In genomic region chr7:112484671-112485097, GRCh38 we compare ENCODE assay signal across 12 cellular contexts. TPM values are rescaled to one million over a fixed set of nuclear protein-coding genes. Genes with fewer than 3 reads are reported as not detected.
A peak's percentile ranks its signal among the peaks of the same experiment; 100 is the strongest.
DNase-seq lines count a peak whose midpoint lies in the region; ATAC-seq and TF ChIP-seq lines count a peak whose summit lies in the region.
"Had no signal": no experiment of that assay in that cellular context is flagged by ENCODE, and none has a peak within 500 bp of the region (broad histone marks: within the 10 kb centered on the region; RNA-seq: fewer than 3 reads in every experiment).

No MANE protein-coding gene starts in this region.

- H3K9ac ChIP-seq in fibroblast of lung (ENCODE audit: insufficient read depth, low read length): no peak overlapping the region
- H3K9ac ChIP-seq: KMS-11 had no signal

- no peaks in the 10 kb centered on the region for H3K27me3 Mint-ChIP-seq in osteocyte (ENCODE audit: unreplicated experiment)
- H3K27me3 Mint-ChIP-seq: activated naive CD8-positive, alpha-beta T cell; memory B cell had no signal

- H3K4me2 ChIP-seq in fibroblast of lung (ENCODE audit: extremely low read depth, insufficient read depth, low read length): no peak overlapping the region
- H3K4me2 ChIP-seq: KMS-11 had no signal

- H3K27ac ChIP-seq in fibroblast of lung (ENCODE audit: insufficient read depth, low read length): peak overlapping the region; percentile 24
- H3K27ac ChIP-seq: KMS-11 had no signal

- no peaks in the 10 kb centered on the region for H3K9me3 ChIP-seq in fibroblast of lung (ENCODE audit: control insufficient read depth, insufficient read depth, low read depth, low read length)

- no peaks in the 10 kb centered on the region for H3K79me2 ChIP-seq in fibroblast of lung (ENCODE audit: control insufficient read depth, insufficient read depth, low read length)

- no peak overlapping the region for H3K4me3 Mint-ChIP-seq in osteocyte (ENCODE audit: unreplicated experiment)
- H3K4me3 Mint-ChIP-seq: activated naive CD8-positive, alpha-beta T cell; memory B cell had no signal

- no peak overlapping the region for H2AFZ ChIP-seq in fibroblast of lung (ENCODE audit: low read length)

- H3K4me1 Mint-ChIP-seq in osteocyte (ENCODE audit: unreplicated experiment): peaks cover 52% of the 10 kb centered on the region
- H3K4me1 Mint-ChIP-seq: memory B cell had no signal

- peaks cover 20% of the 10 kb centered on the region for H3K36me3 Mint-ChIP-seq in osteocyte (ENCODE audit: unreplicated experiment)
- H3K36me3 Mint-ChIP-seq: memory B cell had no signal

- no peaks in the 10 kb centered on the region for H3K36me3 ChIP-seq in fibroblast of lung (ENCODE audit: control insufficient read depth, insufficient read depth, low read length)

- no peaks in the 10 kb centered on the region for H4K20me1 ChIP-seq in fibroblast of lung (ENCODE audit: control insufficient read depth, extremely low read depth, insufficient read depth, low read length)

- no peak for ATAC-seq in GM21447 (IDR thresholded peaks at IDR 0.05; ENCODE audit: unreplicated experiment)

- DNase-seq in Caki2 (ENCODE audit: low read depth) (peak; percentile 81), RPMI7951 (ENCODE audit: low read depth) (peak; percentile 99), fibroblast of lung (ENCODE audit: low read depth in 2 of 2) (peak; percentile 90 to 97), osteocyte (ENCODE audit: extremely low spot score, unreplicated experiment) (no peak), GDM1 (lab: John Stamatoyannopoulos, UW) (no peak), HuH-7.5 (ENCODE audit: low spot score) (no peak)
- DNase-seq in activated CD4-positive, CD25-positive, alpha-beta regulatory T cell (lab: John Stamatoyannopoulos, UW): no peak
- DNase-seq: stimulated activated CD8-positive, alpha-beta memory T cell treated with anti-CD3 and anti-CD28 coated beads, Interleukin-4, amount 100 ng/mL, for 48 hours had no signal

- no peaks in the 10 kb centered on the region for H3K9me3 Mint-ChIP-seq in osteocyte (ENCODE audit: unreplicated experiment)
- H3K9me3 Mint-ChIP-seq: memory B cell had no signal

- no peak overlapping the region for H3K4me3 ChIP-seq in fibroblast of lung (replicated peaks in 1 of 4; ENCODE audit: control extremely low read depth in 1 of 4, insufficient read depth in 1 of 4, low read depth in 3 of 4, low read length in 4 of 4)

- H3K4me1 ChIP-seq in fibroblast of lung (ENCODE audit: control insufficient read depth, extremely low read depth, insufficient read depth, low read length): peaks cover 10% of the 10 kb centered on the region

- in situ Hi-C loops in Caki2 (cut with HindIII; ENCODE audit: low pct_unique_long_range_greater_than_20kb, low sequenced_read_pairs): no loop called here

- peak overlapping the region; percentile 93 for H3K27ac Mint-ChIP-seq in osteocyte (ENCODE audit: unreplicated experiment)
- H3K27ac Mint-ChIP-seq: activated naive CD8-positive, alpha-beta T cell; memory B cell had no signal

- H3K27me3 ChIP-seq in fibroblast of lung (ENCODE audit: control insufficient read depth, insufficient read depth, low read length): no peaks in the 10 kb centered on the region

- TF ChIP-seq CTCF in fibroblast of lung (conservative IDR thresholded peaks at IDR 0.05 in 1 of 2, IDR thresholded peaks at IDR 0.05 in 1 of 2; ENCODE audit: low read depth in 1 of 2, low read length in 2 of 2): no peak
- TF ChIP-seq CTCF in osteocyte (IDR thresholded peaks at IDR 0.05): no peak

RNA-seq across cellular contexts. Expression of gene LSMEM1, which starts 3.9 kb away (rescaled TPM):
- 0.38 and 0.78 TPM in 2 replicates for total RNA-seq in Caki2 (2014; rRNA removed; shearing (Covaris generic); ENCODE audit: low replicate concordance)
- 0.20 and 0.96 TPM in 2 replicates for total RNA-seq in RPMI7951 (2014; rRNA removed; shearing (Covaris generic))
- 0.26 and 0.50 TPM in 2 replicates for total RNA-seq in fibroblast of lung
- polyA plus RNA-seq in fibroblast of lung: 0.22 and 0.29 TPM in 2 replicates
- polyA plus RNA-seq in fibroblast of lung (2012): 0.22 and 0.30 TPM in 2 replicates
- polyA minus RNA-seq in fibroblast of lung (ENCODE audit: low replicate concordance): not detected in 2 replicates
- 1.5 and 2.3 TPM in 2 replicates for total RNA-seq in osteocyte

RNA-seq across cellular contexts. Expression of gene IFRD1, which starts 34.4 kb away (rescaled TPM):
- 21.3 and 37.5 TPM in 2 replicates for total RNA-seq in Caki2 (2014; rRNA removed; shearing (Covaris generic); ENCODE audit: low replicate concordance)
- total RNA-seq in RPMI7951 (2014; rRNA removed; shearing (Covaris generic)): 53.4 and 66.6 TPM in 2 replicates
- total RNA-seq in fibroblast of lung (106 and 127 TPM in 2 replicates), osteocyte (75.2 and 78.3 TPM in 2 replicates)
- polyA plus RNA-seq in fibroblast of lung: 30.1 and 42.6 TPM in 2 replicates
- polyA plus RNA-seq in fibroblast of lung (2012): 19.5 and 25.5 TPM in 2 replicates
- 1.2 and 7.9 TPM in 2 replicates for polyA minus RNA-seq in fibroblast of lung (ENCODE audit: low replicate concordance)

Comparison
In these comparisons a context has a peak if more than half of its experiments do, and no peak if none do; other contexts are left out.
1. DNase-seq: peak in Caki2 (single experiment), RPMI7951 (single experiment) and fibroblast of lung (2 of 2); none in osteocyte (single experiment), activated CD4-positive, CD25-positive, alpha-beta regulatory T cell (0 of 4), GDM1 (single experiment) and HuH-7.5 (single experiment).